22 cellular contexts compared by ENCODE assay signal in genomic region chr9:37812773-37813379, GRCh38.
"Had no signal": no experiment of that assay in that cellular context is flagged by ENCODE, and none has a peak within 500 bp of the region (broad histone marks: within the 10 kb centered on the region; RNA-seq: fewer than 3 reads in every experiment).

No MANE protein-coding gene starts in this region.

- H3K27ac ChIP-seq: ascending aorta, esophagus muscularis mucosa, neural progenitor cell, psoas muscle, skin epidermis, testis had no signal

- H3K4me3 ChIP-seq: ascending aorta, esophagus muscularis mucosa, neural progenitor cell, psoas muscle, skin epidermis, testis, upper lobe of left lung had no signal

- H3K4me3 Mint-ChIP-seq: activated naive CD4-positive, alpha-beta T cell treated with anti-CD3 and anti-CD28 coated beads, Interleukin-2, amount 50 U/mL, for 24 hours; naive thymus-derived CD4-positive, alpha-beta T cell; neural progenitor cell had no signal

- DNase-seq: activated CD8-positive, alpha-beta memory T cell treated with anti-CD3 and anti-CD28 coated beads for 24 hours; activated CD8-positive, alpha-beta memory T cell treated with anti-CD3 and anti-CD28 coated beads, Interleukin-2, amount 50 U/mL, for 48 hours; activated gamma-delta T cell; cortex of kidney; effector memory CD4-positive, alpha-beta T cell; left ventricle myocardium superior; mesendoderm; naive thymus-derived CD4-positive, alpha-beta T cell; psoas muscle; right cardiac atrium; stimulated activated CD4-positive, alpha-beta T cell treated with anti-CD3 and anti-CD28 coated beads, Interleukin-15, amount 100 ng/mL, for 24 hours; stimulated activated CD4-positive, alpha-beta T cell treated with anti-CD3 and anti-CD28 coated beads, Interleukin-2, amount 100 ng/mL, for 48 hours; T-helper 1 cell; T1000; testis; upper lobe of left lung had no signal

- H3K27me3 ChIP-seq: ascending aorta, esophagus muscularis mucosa, neural progenitor cell, testis, upper lobe of left lung had no signal

- H3K4me1 Mint-ChIP-seq: neural progenitor cell had no signal

- H3K9me3 Mint-ChIP-seq: activated naive CD4-positive, alpha-beta T cell treated with anti-CD3 and anti-CD28 coated beads, Interleukin-2, amount 50 U/mL, for 24 hours; naive thymus-derived CD4-positive, alpha-beta T cell; neural progenitor cell had no signal

- H3K27me3 Mint-ChIP-seq: activated naive CD4-positive, alpha-beta T cell treated with anti-CD3 and anti-CD28 coated beads, Interleukin-2, amount 50 U/mL, for 24 hours; naive thymus-derived CD4-positive, alpha-beta T cell had no signal

- H3K27ac Mint-ChIP-seq: activated naive CD4-positive, alpha-beta T cell treated with anti-CD3 and anti-CD28 coated beads, Interleukin-2, amount 50 U/mL, for 24 hours; neural progenitor cell had no signal

- ATAC-seq: activated CD4-positive, CD25-positive, alpha-beta regulatory T cell treated with anti-CD3 and anti-CD28 coated beads, Interleukin-2, amount 50 U/mL, for 24 hours; left ventricle myocardium superior; naive thymus-derived CD4-positive, alpha-beta T cell; psoas muscle; right cardiac atrium had no signal
